Comparison of ENCODE assay signal across 1 cellular context in the genomic region with DNA sequence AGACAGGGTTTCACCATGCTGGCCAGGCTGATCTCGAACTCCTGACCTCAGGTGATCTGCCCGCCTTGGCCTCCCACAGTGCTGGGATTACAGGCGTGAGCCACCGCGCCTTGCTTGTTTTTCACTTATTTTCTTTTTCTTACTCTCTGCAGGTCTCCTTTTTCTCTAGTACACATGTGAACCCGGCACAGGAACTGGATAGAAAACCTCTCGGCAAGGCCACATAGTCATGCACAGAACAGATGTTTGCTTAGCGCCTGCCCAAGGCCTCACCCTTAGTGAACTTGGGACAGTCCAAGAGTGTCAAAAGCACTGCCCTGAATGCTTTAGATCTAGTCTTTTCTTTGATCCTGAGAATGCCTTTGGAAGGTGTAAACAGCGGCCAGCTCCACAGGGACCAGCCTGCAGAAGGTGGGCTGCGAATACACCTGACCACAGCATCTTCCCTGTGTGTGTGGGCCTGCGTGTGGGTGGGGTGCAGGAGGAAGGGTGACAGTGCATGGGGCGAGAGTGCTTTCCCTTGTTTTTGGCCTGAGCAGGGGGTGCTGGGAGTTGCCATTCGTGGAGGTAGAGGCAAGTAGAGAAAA.
TF ChIP-seq lines count a peak whose summit lies in the region.

No MANE protein-coding gene starts in this region.

TF ChIP-seq in HepG2, 621 proteins besides CTCF, POLR2A, EP300 and RAD21 (continued from another document and continues in another):
- TF ChIP-seq TMF1 (CRISPR knock-in tag; IDR thresholded peaks at IDR 0.05; ENCODE audit: low read depth) (no peak), DDIT3 (CRISPR knock-in tag; IDR thresholded peaks at IDR 0.05) (no peak), ZNF510 (CRISPR knock-in tag; IDR thresholded peaks at IDR 0.05; ENCODE audit: low read depth) (no peak; the same call in 1 of the 2 replicates), ZNF709 (CRISPR knock-in tag; IDR thresholded peaks at IDR 0.05) (peak; percentile 79; the same call in 1 of the 2 replicates), KDM2A (CRISPR knock-in tag; IDR thresholded peaks at IDR 0.05; ENCODE audit: borderline replicate concordance, low read depth) (peak; percentile 49; the same call in 1 of the 2 replicates), ZNF766 (CRISPR knock-in tag; IDR thresholded peaks at IDR 0.05; ENCODE audit: borderline replicate concordance) (0 out of 2 replicates have a peak, but pooled peaks have one; percentile 49), HOXD1 (CRISPR knock-in tag; IDR thresholded peaks at IDR 0.05) (peak; percentile 76), CERS6 (CRISPR knock-in tag; IDR thresholded peaks at IDR 0.05) (no peak), NFIC (IDR thresholded peaks at IDR 0.05; ENCODE audit: low read length) (peak; percentile 80), ZNF687 (CRISPR knock-in tag; IDR thresholded peaks at IDR 0.05) (peak; percentile 87), NCOA5 (CRISPR knock-in tag; IDR thresholded peaks at IDR 0.05) (no peak), IKZF4 (CRISPR knock-in tag; IDR thresholded peaks at IDR 0.05; ENCODE audit: borderline replicate concordance, low read depth, not compliant biosample characterization) (no peak), ZSCAN9 (CRISPR knock-in tag; IDR thresholded peaks at IDR 0.05; ENCODE audit: borderline replicate concordance) (peak; percentile 73; the same call in 1 of the 2 replicates), ZNF10 (CRISPR knock-in tag; IDR thresholded peaks at IDR 0.05; ENCODE audit: borderline replicate concordance, low read depth) (no peak), FOXK2 (IDR thresholded peaks at IDR 0.05) (peak; percentile 78), YEATS2 (CRISPR knock-in tag; IDR thresholded peaks at IDR 0.05; ENCODE audit: borderline replicate concordance) (no peak; the same call in 1 of the 2 replicates), IKZF1 (IDR thresholded peaks at IDR 0.05) (no peak), GABPA (IDR thresholded peaks at IDR 0.05; ENCODE audit: low read depth, low read length) (no peak), GABPA (CRISPR knock-in tag; IDR thresholded peaks at IDR 0.05; ENCODE audit: low read depth) (peak; percentile 50; the same call in 1 of the 2 replicates), CAMTA2 (CRISPR knock-in tag; IDR thresholded peaks at IDR 0.05; ENCODE audit: borderline replicate concordance) (no peak), ELF3 (CRISPR knock-in tag; IDR thresholded peaks at IDR 0.05) (peak; percentile 92), ZNF850 (CRISPR knock-in tag; conservative IDR thresholded peaks at IDR 0.05) (no peak), ZNF605 (CRISPR knock-in tag; IDR thresholded peaks at IDR 0.05) (0 out of 2 replicates have a peak, but pooled peaks have one; percentile 53), IRF2 (CRISPR knock-in tag; IDR thresholded peaks at IDR 0.05) (peak; percentile 93), ZNF3 (CRISPR knock-in tag; IDR thresholded peaks at IDR 0.05) (peak; percentile 98), ZBTB38 (CRISPR knock-in tag; IDR thresholded peaks at IDR 0.05) (no peak; the same call in none of the 2 replicates), MAFG (CRISPR knock-in tag; IDR thresholded peaks at IDR 0.05) (no peak), RAD51 (IDR thresholded peaks at IDR 0.05; ENCODE audit: borderline replicate concordance) (no peak)
- TF ChIP-seq, protein P1, sequence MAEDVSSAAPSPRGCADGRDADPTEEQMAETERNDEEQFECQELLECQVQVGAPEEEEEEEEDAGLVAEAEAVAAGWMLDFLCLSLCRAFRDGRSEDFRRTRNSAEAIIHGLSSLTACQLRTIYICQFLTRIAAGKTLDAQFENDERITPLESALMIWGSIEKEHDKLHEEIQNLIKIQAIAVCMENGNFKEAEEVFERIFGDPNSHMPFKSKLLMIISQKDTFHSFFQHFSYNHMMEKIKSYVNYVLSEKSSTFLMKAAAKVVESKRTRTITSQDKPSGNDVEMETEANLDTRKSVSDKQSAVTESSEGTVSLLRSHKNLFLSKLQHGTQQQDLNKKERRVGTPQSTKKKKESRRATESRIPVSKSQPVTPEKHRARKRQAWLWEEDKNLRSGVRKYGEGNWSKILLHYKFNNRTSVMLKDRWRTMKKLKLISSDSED (CRISPR knock-in tag; IDR thresholded peaks at IDR 0.05) = no peak
- TF ChIP-seq, protein P2, sequence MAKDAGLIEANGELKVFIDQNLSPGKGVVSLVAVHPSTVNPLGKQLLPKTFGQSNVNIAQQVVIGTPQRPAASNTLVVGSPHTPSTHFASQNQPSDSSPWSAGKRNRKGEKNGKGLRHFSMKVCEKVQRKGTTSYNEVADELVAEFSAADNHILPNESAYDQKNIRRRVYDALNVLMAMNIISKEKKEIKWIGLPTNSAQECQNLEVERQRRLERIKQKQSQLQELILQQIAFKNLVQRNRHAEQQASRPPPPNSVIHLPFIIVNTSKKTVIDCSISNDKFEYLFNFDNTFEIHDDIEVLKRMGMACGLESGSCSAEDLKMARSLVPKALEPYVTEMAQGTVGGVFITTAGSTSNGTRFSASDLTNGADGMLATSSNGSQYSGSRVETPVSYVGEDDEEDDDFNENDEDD (CRISPR knock-in tag; IDR thresholded peaks at IDR 0.05; ENCODE audit: borderline replicate concordance) = peak; percentile 68
- TF ChIP-seq, protein P3, sequence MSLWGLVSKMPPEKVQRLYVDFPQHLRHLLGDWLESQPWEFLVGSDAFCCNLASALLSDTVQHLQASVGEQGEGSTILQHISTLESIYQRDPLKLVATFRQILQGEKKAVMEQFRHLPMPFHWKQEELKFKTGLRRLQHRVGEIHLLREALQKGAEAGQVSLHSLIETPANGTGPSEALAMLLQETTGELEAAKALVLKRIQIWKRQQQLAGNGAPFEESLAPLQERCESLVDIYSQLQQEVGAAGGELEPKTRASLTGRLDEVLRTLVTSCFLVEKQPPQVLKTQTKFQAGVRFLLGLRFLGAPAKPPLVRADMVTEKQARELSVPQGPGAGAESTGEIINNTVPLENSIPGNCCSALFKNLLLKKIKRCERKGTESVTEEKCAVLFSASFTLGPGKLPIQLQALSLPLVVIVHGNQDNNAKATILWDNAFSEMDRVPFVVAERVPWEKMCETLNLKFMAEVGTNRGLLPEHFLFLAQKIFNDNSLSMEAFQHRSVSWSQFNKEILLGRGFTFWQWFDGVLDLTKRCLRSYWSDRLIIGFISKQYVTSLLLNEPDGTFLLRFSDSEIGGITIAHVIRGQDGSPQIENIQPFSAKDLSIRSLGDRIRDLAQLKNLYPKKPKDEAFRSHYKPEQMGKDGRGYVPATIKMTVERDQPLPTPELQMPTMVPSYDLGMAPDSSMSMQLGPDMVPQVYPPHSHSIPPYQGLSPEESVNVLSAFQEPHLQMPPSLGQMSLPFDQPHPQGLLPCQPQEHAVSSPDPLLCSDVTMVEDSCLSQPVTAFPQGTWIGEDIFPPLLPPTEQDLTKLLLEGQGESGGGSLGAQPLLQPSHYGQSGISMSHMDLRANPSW (CRISPR knock-in tag; IDR thresholded peaks at IDR 0.05; ENCODE audit: borderline replicate concordance) = 0 out of 2 replicates have a peak, but pooled peaks have one; percentile 80
- TF ChIP-seq, protein P4, sequence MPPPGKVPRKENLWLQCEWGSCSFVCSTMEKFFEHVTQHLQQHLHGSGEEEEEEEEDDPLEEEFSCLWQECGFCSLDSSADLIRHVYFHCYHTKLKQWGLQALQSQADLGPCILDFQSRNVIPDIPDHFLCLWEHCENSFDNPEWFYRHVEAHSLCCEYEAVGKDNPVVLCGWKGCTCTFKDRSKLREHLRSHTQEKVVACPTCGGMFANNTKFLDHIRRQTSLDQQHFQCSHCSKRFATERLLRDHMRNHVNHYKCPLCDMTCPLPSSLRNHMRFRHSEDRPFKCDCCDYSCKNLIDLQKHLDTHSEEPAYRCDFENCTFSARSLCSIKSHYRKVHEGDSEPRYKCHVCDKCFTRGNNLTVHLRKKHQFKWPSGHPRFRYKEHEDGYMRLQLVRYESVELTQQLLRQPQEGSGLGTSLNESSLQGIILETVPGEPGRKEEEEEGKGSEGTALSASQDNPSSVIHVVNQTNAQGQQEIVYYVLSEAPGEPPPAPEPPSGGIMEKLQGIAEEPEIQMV (CRISPR knock-in tag; IDR thresholded peaks at IDR 0.05; ENCODE audit: low read depth) = no peak
- TF ChIP-seq, protein P5, sequence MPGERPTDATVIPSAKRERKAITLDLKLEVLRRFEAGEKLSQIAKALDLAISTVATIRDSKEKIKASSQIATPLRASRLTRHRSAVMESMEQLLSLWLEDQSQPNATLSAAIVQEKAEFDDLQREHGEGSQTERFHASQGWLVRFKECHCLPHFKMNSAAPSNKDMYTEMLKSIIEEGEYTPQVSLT (CRISPR knock-in tag; IDR thresholded peaks at IDR 0.05; ENCODE audit: borderline replicate concordance, low read depth) = no peak
- TF ChIP-seq, protein P6, sequence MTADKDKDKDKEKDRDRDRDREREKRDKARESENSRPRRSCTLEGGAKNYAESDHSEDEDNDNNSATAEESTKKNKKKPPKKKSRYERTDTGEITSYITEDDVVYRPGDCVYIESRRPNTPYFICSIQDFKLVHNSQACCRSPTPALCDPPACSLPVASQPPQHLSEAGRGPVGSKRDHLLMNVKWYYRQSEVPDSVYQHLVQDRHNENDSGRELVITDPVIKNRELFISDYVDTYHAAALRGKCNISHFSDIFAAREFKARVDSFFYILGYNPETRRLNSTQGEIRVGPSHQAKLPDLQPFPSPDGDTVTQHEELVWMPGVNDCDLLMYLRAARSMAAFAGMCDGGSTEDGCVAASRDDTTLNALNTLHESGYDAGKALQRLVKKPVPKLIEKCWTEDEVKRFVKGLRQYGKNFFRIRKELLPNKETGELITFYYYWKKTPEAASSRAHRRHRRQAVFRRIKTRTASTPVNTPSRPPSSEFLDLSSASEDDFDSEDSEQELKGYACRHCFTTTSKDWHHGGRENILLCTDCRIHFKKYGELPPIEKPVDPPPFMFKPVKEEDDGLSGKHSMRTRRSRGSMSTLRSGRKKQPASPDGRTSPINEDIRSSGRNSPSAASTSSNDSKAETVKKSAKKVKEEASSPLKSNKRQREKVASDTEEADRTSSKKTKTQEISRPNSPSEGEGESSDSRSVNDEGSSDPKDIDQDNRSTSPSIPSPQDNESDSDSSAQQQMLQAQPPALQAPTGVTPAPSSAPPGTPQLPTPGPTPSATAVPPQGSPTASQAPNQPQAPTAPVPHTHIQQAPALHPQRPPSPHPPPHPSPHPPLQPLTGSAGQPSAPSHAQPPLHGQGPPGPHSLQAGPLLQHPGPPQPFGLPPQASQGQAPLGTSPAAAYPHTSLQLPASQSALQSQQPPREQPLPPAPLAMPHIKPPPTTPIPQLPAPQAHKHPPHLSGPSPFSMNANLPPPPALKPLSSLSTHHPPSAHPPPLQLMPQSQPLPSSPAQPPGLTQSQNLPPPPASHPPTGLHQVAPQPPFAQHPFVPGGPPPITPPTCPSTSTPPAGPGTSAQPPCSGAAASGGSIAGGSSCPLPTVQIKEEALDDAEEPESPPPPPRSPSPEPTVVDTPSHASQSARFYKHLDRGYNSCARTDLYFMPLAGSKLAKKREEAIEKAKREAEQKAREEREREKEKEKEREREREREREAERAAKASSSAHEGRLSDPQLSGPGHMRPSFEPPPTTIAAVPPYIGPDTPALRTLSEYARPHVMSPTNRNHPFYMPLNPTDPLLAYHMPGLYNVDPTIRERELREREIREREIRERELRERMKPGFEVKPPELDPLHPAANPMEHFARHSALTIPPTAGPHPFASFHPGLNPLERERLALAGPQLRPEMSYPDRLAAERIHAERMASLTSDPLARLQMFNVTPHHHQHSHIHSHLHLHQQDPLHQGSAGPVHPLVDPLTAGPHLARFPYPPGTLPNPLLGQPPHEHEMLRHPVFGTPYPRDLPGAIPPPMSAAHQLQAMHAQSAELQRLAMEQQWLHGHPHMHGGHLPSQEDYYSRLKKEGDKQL (CRISPR knock-in tag; IDR thresholded peaks at IDR 0.05; ENCODE audit: low read depth) = peak; percentile 92
